In the genomic region with DNA sequence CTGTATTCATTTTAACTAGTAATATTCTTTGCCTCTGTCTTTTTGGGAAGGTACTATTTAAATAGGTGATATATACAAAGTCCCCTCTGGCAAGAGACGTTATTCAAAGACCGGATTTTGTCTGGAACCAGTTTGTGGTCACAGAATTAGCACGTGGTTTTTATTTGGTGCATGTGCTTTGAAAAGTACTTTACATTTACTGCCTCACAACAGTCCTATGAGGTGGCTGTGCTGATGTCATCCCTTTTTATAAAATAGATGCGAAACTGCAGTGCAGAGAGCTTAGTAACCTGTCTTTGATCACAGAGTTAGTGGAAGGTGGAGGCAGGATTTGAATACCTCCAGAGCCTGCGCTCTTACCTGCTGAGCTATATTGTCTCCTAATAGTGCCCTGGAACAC, we compare ENCODE assay signal across 8 cellular contexts. TPM values are rescaled to one million over a fixed set of nuclear protein-coding genes. Genes with fewer than 3 reads are reported as not detected.
DNase-seq lines count a peak whose midpoint lies in the region; ATAC-seq, FAIRE-seq and TF ChIP-seq lines count a peak whose summit lies in the region.

No MANE protein-coding gene starts in this region.

- CTCF ChIA-PET in Caco-2 (lab: Charles Lee): no interaction called here

- H3K9me3 ChIP-seq in breast epithelium (no peaks in the 10 kb centered on the region), Caco-2 (no peaks in the 10 kb centered on the region)

- peak overlapping the region; percentile 86 for H3K27ac ChIP-seq in breast epithelium

- H3K27me3 ChIP-seq in breast epithelium (no peaks in the 10 kb centered on the region), Caco-2 (replicated peaks; ENCODE audit: control insufficient read depth, insufficient read depth, low read length) (no peaks in the 10 kb centered on the region)

- peak overlapping the region; percentile 73 to 93 for H3K4me3 Mint-ChIP-seq in stimulated activated naive CD8-positive, alpha-beta T cell treated with anti-CD3 and anti-CD28 coated beads, Interleukin-15, amount 100 ng/mL, for 72 hours
- no peak overlapping the region for H3K4me3 Mint-ChIP-seq in Caco-2 (ENCODE audit: unreplicated experiment)

- intact Hi-C loops in breast epithelium (cut with DNase I; ENCODE audit: low total_unique reads): no loop called here
- intact Hi-C loops in Caco-2 (cut with micrococcal nuclease; ENCODE audit: unreplicated experiment): no loop called here
- intact Hi-C loops in Right ventricle myocardium superior (cut with DNase I): no loop called here

- no peak for TF ChIP-seq POLR2A in breast epithelium (IDR thresholded peaks at IDR 0.05)

- no peaks in the 10 kb centered on the region for H3K9me3 Mint-ChIP-seq in stimulated activated naive CD8-positive, alpha-beta T cell treated with anti-CD3 and anti-CD28 coated beads, Interleukin-15, amount 100 ng/mL, for 72 hours
- no peaks in the 10 kb centered on the region for H3K9me3 Mint-ChIP-seq in Caco-2 (ENCODE audit: unreplicated experiment)

- H3K4me1 ChIP-seq in breast epithelium (peaks cover 10 to 35% of the 10 kb centered on the region in 2 donors), Caco-2 (peaks cover 13% of the 10 kb centered on the region)

- peak overlapping the region; percentile 49 to 92 for H3K27ac Mint-ChIP-seq in stimulated activated naive CD8-positive, alpha-beta T cell treated with anti-CD3 and anti-CD28 coated beads, Interleukin-15, amount 100 ng/mL, for 72 hours
- H3K27ac Mint-ChIP-seq in Caco-2 (ENCODE audit: unreplicated experiment): no peak overlapping the region

- ATAC-seq in GM21737 (IDR thresholded peaks at IDR 0.05; ENCODE audit: unreplicated experiment): peak; percentile 25
- ATAC-seq in stimulated activated naive CD8-positive, alpha-beta T cell treated with anti-CD3 and anti-CD28 coated beads, Interleukin-15, amount 100 ng/mL, for 72 hours: peak; percentile 68
- ATAC-seq in Right ventricle myocardium superior (ENCODE audit: poor library complexity): no peak

- POLR2A ChIA-PET in Caco-2 (lab: Charles Lee): no interaction called here

- DNase-seq in GM18507 (ENCODE audit: extremely low spot score, insufficient read length, low read depth) (no peak), NAMALWA (ENCODE audit: low spot score) (peak; percentile 87), breast epithelium (ENCODE audit: low spot score in 2 of 2) (no peak), Caco-2 (no peak), NCI-H345 treated with DMSO at 0.1 percent for 48 hours (lab: John Stamatoyannopoulos, UW; ENCODE audit: unreplicated experiment) (no peak), Right ventricle myocardium superior (no peak)
- peak; percentile 47 to 63 for DNase-seq in stimulated activated naive CD8-positive, alpha-beta T cell treated with anti-CD3 and anti-CD28 coated beads, Interleukin-15, amount 100 ng/mL, for 72 hours

- no TSS peak for BruUV-seq in Caco-2 (replicated peaks; lab: Mats Ljungman, UMichigan)

- TF ChIP-seq CTCF in breast epithelium (IDR thresholded peaks at IDR 0.05) (no peak), Caco-2 (IDR thresholded peaks at IDR 0.05; ENCODE audit: insufficient read depth in 1 of 2, low read depth in 1 of 2, low read length in 1 of 2, severe bottlenecking in 1 of 2, unreplicated experiment in 1 of 2) (no peak)

- H3K4me1 Mint-ChIP-seq in stimulated activated naive CD8-positive, alpha-beta T cell treated with anti-CD3 and anti-CD28 coated beads, Interleukin-15, amount 100 ng/mL, for 72 hours: peaks cover 91% of the 10 kb centered on the region
- peaks cover 17% of the 10 kb centered on the region for H3K4me1 Mint-ChIP-seq in Caco-2 (ENCODE audit: low read depth, unreplicated experiment)

- H3K36me3 Mint-ChIP-seq in Caco-2 (ENCODE audit: insufficient read depth, unreplicated experiment): no peaks in the 10 kb centered on the region

- H3K4me3 ChIP-seq in breast epithelium: peak overlapping the region in 1 of 3 donors; percentile 86
- no peak overlapping the region for H3K4me3 ChIP-seq in Caco-2 (ENCODE audit: low read depth, low read length)

- H3K27me3 Mint-ChIP-seq in stimulated activated naive CD8-positive, alpha-beta T cell treated with anti-CD3 and anti-CD28 coated beads, Interleukin-15, amount 100 ng/mL, for 72 hours: no peaks in the 10 kb centered on the region
- H3K27me3 Mint-ChIP-seq in Caco-2 (ENCODE audit: insufficient read depth, unreplicated experiment): no peaks in the 10 kb centered on the region

- H3K36me3 ChIP-seq in breast epithelium: no peaks in the 10 kb centered on the region
- no peaks in the 10 kb centered on the region for H3K36me3 ChIP-seq in Caco-2 (ENCODE audit: control insufficient read depth, insufficient read depth, low read length)

- peak; percentile 81 for FAIRE-seq in GM18507 (lab: Jason Lieb, UNC)

RNA-seq across cellular contexts. Expression of a gene that starts 4.0 kb away (rescaled TPM):
- total RNA-seq in breast epithelium (100 to 1,000 TPM in 1 of 3 donors, 10 to 100 TPM in 2; 78.6 to 106 (median 82.6) TPM), Caco-2 (2022) (12.5 and 14.2 TPM in 2 replicates), Right ventricle myocardium superior (62.4 TPM)

Comparison
In these comparisons a context has a peak if more than half of its experiments do, and no peak if none do; other contexts are left out.
1. DNase-seq: peak in NAMALWA (single experiment) and stimulated activated naive CD8-positive, alpha-beta T cell treated with anti-CD3 and anti-CD28 coated beads, Interleukin-15, amount 100 ng/mL, for 72 hours (2 of 2); none in GM18507 (single experiment), breast epithelium (0 of 2), Caco-2 (0 of 2), NCI-H345 treated with DMSO at 0.1 percent for 48 hours (single experiment) and Right ventricle myocardium superior (single experiment).